Comparison of ENCODE assay signal across 24 cellular contexts in genomic region chr13:107284168-107284567, GRCh38.
DNase-seq lines count a peak whose midpoint lies in the region; ATAC-seq and TF ChIP-seq lines count a peak whose summit lies in the region.
"Had no signal": no experiment of that assay in that cellular context is flagged by ENCODE, and none has a peak within 500 bp of the region (broad histone marks: within the 10 kb centered on the region; RNA-seq: fewer than 3 reads in every experiment).

No MANE protein-coding gene starts in this region.

- DNase-seq in SK-N-SH = no peak
- DNase-seq in astrocyte of the cerebellum (ENCODE audit: low read depth) = peak; percentile 19
- DNase-seq in fibroblast of mammary gland (ENCODE audit: low read depth) = peak; percentile 46
- no peak for DNase-seq in smooth muscle cell (lab: John Stamatoyannopoulos, UW; ENCODE audit: unreplicated experiment)
- no peak for DNase-seq in type B pancreatic cell (ENCODE audit: extremely low spot score, unreplicated experiment)
- DNase-seq in substantia nigra (lab: John Stamatoyannopoulos, UW) = no peak
- DNase-seq in NCI-H526 (lab: John Stamatoyannopoulos, UW) = no peak
- DNase-seq: activated CD4-positive, alpha-beta T cell treated with anti-CD3 and anti-CD28 coated beads for 48 hours; activated naive CD8-positive, alpha-beta T cell treated with anti-CD3 and anti-CD28 coated beads for 36 hours; DMS79; effector CD4-positive, alpha-beta T cell; kidney; MG63; NCI-H1694; posterior cingulate gyrus; stimulated activated CD4-positive, alpha-beta T cell treated with anti-CD3 and anti-CD28 coated beads, Interleukin-2, amount 100 ng/mL, for 24 hours; stimulated activated naive CD8-positive, alpha-beta T cell treated with anti-CD3 and anti-CD28 coated beads, Interleukin-15, amount 100 ng/mL, for 72 hours had no signal

- no peak overlapping the region for H3K4me2 ChIP-seq in SK-N-SH
- H3K4me2 ChIP-seq in smooth muscle cell = no peak overlapping the region

- no peak overlapping the region for H3K27ac Mint-ChIP-seq in type B pancreatic cell
- H3K27ac Mint-ChIP-seq: activated naive CD8-positive, alpha-beta T cell treated with anti-CD3 and anti-CD28 coated beads for 36 hours; activated T-helper 17 cell treated with anti-CD3 and anti-CD28 coated beads, Interleukin-2, amount 50 U/mL, for 72 hours; IgD-negative memory B cell; nephron; stimulated activated naive CD8-positive, alpha-beta T cell treated with anti-CD3 and anti-CD28 coated beads, Interleukin-15, amount 100 ng/mL, for 72 hours had no signal

- H3K27me3 ChIP-seq in SK-N-SH (ENCODE audit: insufficient read depth) = no peaks in the 10 kb centered on the region
- no peaks in the 10 kb centered on the region for H3K27me3 ChIP-seq in smooth muscle cell (ENCODE audit: low read depth)
- H3K27me3 ChIP-seq: cardiac muscle cell, MG63 had no signal

- H3K9ac ChIP-seq in SK-N-SH (no peak overlapping the region), smooth muscle cell (ENCODE audit: low read depth) (no peak overlapping the region)

- H3K9me3 Mint-ChIP-seq in type B pancreatic cell = no peaks in the 10 kb centered on the region
- H3K9me3 Mint-ChIP-seq: nephron had no signal

- H3K4me3 ChIP-seq in SK-N-SH (ENCODE audit: low read depth in 2 of 2, low read length in 1 of 2) (no peak overlapping the region), astrocyte of the cerebellum (ENCODE audit: low read depth, low read length) (no peak overlapping the region), fibroblast of mammary gland (ENCODE audit: control insufficient read depth, low read depth, low read length) (no peak overlapping the region), smooth muscle cell (no peak overlapping the region)
- H3K4me3 ChIP-seq: cardiac muscle cell, MG63 had no signal

- no peaks in the 10 kb centered on the region for H3K27me3 Mint-ChIP-seq in type B pancreatic cell
- H3K27me3 Mint-ChIP-seq: activated naive CD8-positive, alpha-beta T cell treated with anti-CD3 and anti-CD28 coated beads for 36 hours; activated T-helper 17 cell treated with anti-CD3 and anti-CD28 coated beads, Interleukin-2, amount 50 U/mL, for 72 hours; IgD-negative memory B cell; stimulated activated naive CD8-positive, alpha-beta T cell treated with anti-CD3 and anti-CD28 coated beads, Interleukin-15, amount 100 ng/mL, for 72 hours had no signal

- H3K27ac ChIP-seq in SK-N-SH (ENCODE audit: low read depth in 2 of 2, low read length in 1 of 2) = no peak overlapping the region; a peak in 1 of 4 replicates
- H3K27ac ChIP-seq in smooth muscle cell (ENCODE audit: low read depth) = peak overlapping the region; percentile 47
- H3K27ac ChIP-seq in substantia nigra (ENCODE audit: low read depth, low read length, poor library complexity, severe bottlenecking) = no peak overlapping the region
- H3K27ac ChIP-seq: C4-2B, cardiac muscle cell had no signal

- in situ Hi-C loops in astrocyte of the cerebellum (cut with HindIII; ENCODE audit: low sequenced_read_pairs) = no loop called here

- no peaks in the 10 kb centered on the region for H3K36me3 Mint-ChIP-seq in type B pancreatic cell
- H3K36me3 Mint-ChIP-seq: activated naive CD8-positive, alpha-beta T cell treated with anti-CD3 and anti-CD28 coated beads for 36 hours; IgD-negative memory B cell had no signal

- no peaks in the 10 kb centered on the region for H3K9me3 ChIP-seq in SK-N-SH
- H3K9me3 ChIP-seq in smooth muscle cell (replicated peaks; ENCODE audit: low read depth) = no peaks in the 10 kb centered on the region
- H3K9me3 ChIP-seq: MG63 had no signal

- no peak for TF ChIP-seq RAD21 in SK-N-SH (IDR thresholded peaks at IDR 0.05; ENCODE audit: low read length)

- no peak for TF ChIP-seq CTCF in SK-N-SH (IDR thresholded peaks at IDR 0.05)
- no peak for TF ChIP-seq CTCF in astrocyte of the cerebellum (IDR thresholded peaks at IDR 0.05; ENCODE audit: low read depth, low read length, missing control alignments)
- TF ChIP-seq CTCF in fibroblast of mammary gland (conservative IDR thresholded peaks at IDR 0.05; ENCODE audit: control insufficient read depth, insufficient read depth, low read depth, low read length) = no peak
- TF ChIP-seq CTCF in smooth muscle cell (IDR thresholded peaks at IDR 0.05; ENCODE audit: borderline replicate concordance, insufficient read depth, poor library complexity, severe bottlenecking) = no peak
- TF ChIP-seq CTCF in type B pancreatic cell (conservative IDR thresholded peaks at IDR 0.05) = no peak

- H4K20me1 ChIP-seq in SK-N-SH (ENCODE audit: insufficient read depth) (no peaks in the 10 kb centered on the region), smooth muscle cell (ENCODE audit: low read depth) (no peaks in the 10 kb centered on the region)

- H3K36me3 ChIP-seq in SK-N-SH (replicated peaks in 1 of 2; ENCODE audit: control insufficient read depth in 1 of 2, insufficient read depth in 2 of 2, low read length in 1 of 2) (no peaks in the 10 kb centered on the region), smooth muscle cell (ENCODE audit: low read depth) (no peaks in the 10 kb centered on the region)
- H3K36me3 ChIP-seq: cardiac muscle cell, MG63 had no signal

- no peak overlapping the region for H3K4me3 Mint-ChIP-seq in type B pancreatic cell
- H3K4me3 Mint-ChIP-seq: activated naive CD8-positive, alpha-beta T cell treated with anti-CD3 and anti-CD28 coated beads for 36 hours; activated T-helper 17 cell treated with anti-CD3 and anti-CD28 coated beads, Interleukin-2, amount 50 U/mL, for 72 hours; IgD-negative memory B cell; nephron; stimulated activated naive CD8-positive, alpha-beta T cell treated with anti-CD3 and anti-CD28 coated beads, Interleukin-15, amount 100 ng/mL, for 72 hours had no signal

- H3K4me1 Mint-ChIP-seq in type B pancreatic cell (ENCODE audit: unreplicated experiment) = no peaks in the 10 kb centered on the region
- H3K4me1 Mint-ChIP-seq: activated naive CD8-positive, alpha-beta T cell treated with anti-CD3 and anti-CD28 coated beads for 36 hours; activated T-helper 17 cell treated with anti-CD3 and anti-CD28 coated beads, Interleukin-2, amount 50 U/mL, for 72 hours; IgD-negative memory B cell; nephron; stimulated activated naive CD8-positive, alpha-beta T cell treated with anti-CD3 and anti-CD28 coated beads, Interleukin-15, amount 100 ng/mL, for 72 hours had no signal

- ATAC-seq in SK-N-SH treated with all-trans-retinoic acid at 6 μM for 48 hours = 0 out of 3 replicates have a peak, but pooled peaks have one; percentile 36
- ATAC-seq: activated T-helper 17 cell treated with anti-CD3 and anti-CD28 coated beads, Interleukin-2, amount 50 U/mL, for 72 hours; HCT116; stimulated activated naive CD8-positive, alpha-beta T cell treated with anti-CD3 and anti-CD28 coated beads, Interleukin-15, amount 100 ng/mL, for 72 hours had no signal

- H3K4me1 ChIP-seq in SK-N-SH (ENCODE audit: control insufficient read depth in 1 of 2, insufficient read depth in 2 of 2, low read depth in 1 of 2, low read length in 1 of 2) = no peaks in the 10 kb centered on the region; a peak in 1 of 4 replicates
- H3K4me1 ChIP-seq in smooth muscle cell (ENCODE audit: low read depth) = no peaks in the 10 kb centered on the region

- H3K79me2 ChIP-seq in SK-N-SH (ENCODE audit: insufficient read depth) (peaks cover 3% of the 10 kb centered on the region; the same call in 1 of the 2 replicates), smooth muscle cell (ENCODE audit: low read depth) (no peaks in the 10 kb centered on the region)

- no peak for TF ChIP-seq EP300 in SK-N-SH (IDR thresholded peaks at IDR 0.05; ENCODE audit: borderline replicate concordance in 1 of 2, low read depth in 1 of 2, low read length in 1 of 2)

- CTCF ChIA-PET in SK-N-SH (lab: Yijun Ruan, JAX) = no interaction called here

- H3F3A ChIP-seq in SK-N-SH (replicated peaks; ENCODE audit: insufficient read depth) (no peaks in the 10 kb centered on the region), smooth muscle cell (ENCODE audit: low read depth) (no peaks in the 10 kb centered on the region)

- no peaks in the 10 kb centered on the region for H3K9me2 ChIP-seq in SK-N-SH

- POLR2A ChIA-PET in SK-N-SH (lab: Yijun Ruan, JAX) = no interaction called here

- H2AFZ ChIP-seq in SK-N-SH (ENCODE audit: low read depth) = no peak overlapping the region
- H2AFZ ChIP-seq in smooth muscle cell (ENCODE audit: low read depth) = no peak overlapping the region

TF ChIP-seq in SK-N-SH treated with all-trans-retinoic acid at 6 μM for 48 hours, 23 proteins besides CTCF, POLR2A, EP300 and RAD21 (continues in another document):
- TF ChIP-seq TCF4 (CRISPR knock-in tag; IDR thresholded peaks at IDR 0.05; ENCODE audit: borderline replicate concordance) (no peak), ARNTL (CRISPR knock-in tag; IDR thresholded peaks at IDR 0.05; ENCODE audit: borderline replicate concordance, low read depth) (no peak), BACH2 (CRISPR knock-in tag; IDR thresholded peaks at IDR 0.05; ENCODE audit: borderline replicate concordance) (no peak)

TF ChIP-seq in SK-N-SH, 30 proteins besides CTCF, POLR2A, EP300 and RAD21:
- TF ChIP-seq NRF1 (IDR thresholded peaks at IDR 0.05; ENCODE audit: low read depth, low read length) (no peak), EZH2phosphoT487 (IDR thresholded peaks at IDR 0.05; ENCODE audit: borderline replicate concordance, low read depth) (no peak), GATA2 (CRISPR knock-in tag; IDR thresholded peaks at IDR 0.05) (no peak), MXI1 (IDR thresholded peaks at IDR 0.05; ENCODE audit: low read depth, low read length) (no peak)

Comparison
In these comparisons a context has a peak if more than half of its experiments do, and no peak if none do; other contexts are left out.
1. DNase-seq: peak in astrocyte of the cerebellum (single experiment) and fibroblast of mammary gland (single experiment); none in SK-N-SH (single experiment), smooth muscle cell (single experiment), type B pancreatic cell (single experiment), substantia nigra (0 of 49) and NCI-H526 (0 of 2).